Comparison of ENCODE assay signal across 8 cellular contexts in genomic region chr10:72273410-72274212, GRCh38. TPM values are rescaled to one million over a fixed set of nuclear protein-coding genes. Genes with fewer than 3 reads are reported as not detected.
A peak's percentile ranks its signal among the peaks of the same experiment; 100 is the strongest.
DNase-seq lines count a peak whose midpoint lies in the region; ATAC-seq and TF ChIP-seq lines count a peak whose summit lies in the region.

TSS of gene DDIT4 (plus strand) at chr10:72273924. CDS start at chr10:72274217, 293 bp downstream.

- DNase-seq in ELR (ENCODE audit: low read depth), result peak; percentile 99
- DNase-seq in H9, result peak; percentile 99
- DNase-seq in MG63, result peak; percentile 100
- DNase-seq in SHP77 treated with DMSO at 0.1 percent for 48 hours (lab: John Stamatoyannopoulos, UW), result peak; percentile 76
- DNase-seq in activated effector memory CD4-positive, alpha-beta T cell treated with anti-CD3 and anti-CD28 coated beads, Interleukin-2, amount 50 U/mL, for 16 hours, result peak; percentile 99
- DNase-seq in fibroblast of the aortic adventitia (ENCODE audit: low read depth), result peak; percentile 99
- peak; percentile 98 for DNase-seq in nephron progenitor cell
- peak; percentile 100 for DNase-seq in stimulated activated naive CD8-positive, alpha-beta T cell treated with anti-CD3 and anti-CD28 coated beads, Interleukin-15, amount 100 ng/mL, for 72 hours

- H3K9ac ChIP-seq in H9 (ENCODE audit: extremely low read depth, insufficient read length, low read length), result peak within 1 kb of the TSS; percentile 82

- no peaks in the 10 kb centered on the region for H4K20me1 ChIP-seq in H9 (ENCODE audit: control insufficient read depth, insufficient read depth, insufficient read length)

- H3K9me3 Mint-ChIP-seq in H9 (peaks cover 0 to 5% of the 10 kb centered on the region in 2 experiments; a peak in 1 of 5 replicates), nephron progenitor cell (no peaks in the 10 kb centered on the region)
- no peaks in the 10 kb centered on the region for H3K9me3 Mint-ChIP-seq in stimulated activated naive CD8-positive, alpha-beta T cell treated with anti-CD3 and anti-CD28 coated beads, Interleukin-15, amount 100 ng/mL, for 72 hours

- H3K27me3 Mint-ChIP-seq in H9 (ENCODE audit: low read depth) (peaks cover 4% of the 10 kb centered on the region), nephron progenitor cell (ENCODE audit: low read depth, poor library complexity) (no peaks in the 10 kb centered on the region)
- H3K27me3 Mint-ChIP-seq in stimulated activated naive CD8-positive, alpha-beta T cell treated with anti-CD3 and anti-CD28 coated beads, Interleukin-15, amount 100 ng/mL, for 72 hours, result no peaks in the 10 kb centered on the region

- H3K4me3 ChIP-seq in MG63 (peak within 1 kb of the TSS; percentile 90), fibroblast of the aortic adventitia (ENCODE audit: low read depth, low read length) (peak within 1 kb of the TSS; percentile 98)

- no peak within 1 kb of the TSS for H4K8ac ChIP-seq in H9 (replicated peaks; ENCODE audit: insufficient read length, low read depth, low read length)

- peak within 1 kb of the TSS; percentile 74 for H3K14ac ChIP-seq in H9 (ENCODE audit: insufficient read depth, low read length)

- H4K91ac ChIP-seq in H9 (ENCODE audit: insufficient read length, low read depth, low read length), result no peak within 1 kb of the TSS

- peaks cover 11 to 24% (median 20%) of the 10 kb centered on the region in 3 experiments for H3K36me3 Mint-ChIP-seq in H9 (ENCODE audit: insufficient read depth in 1 of 3, low read depth in 3 of 3)
- H3K36me3 Mint-ChIP-seq in nephron progenitor cell (ENCODE audit: low read depth), result peaks cover 20% of the 10 kb centered on the region

- H4K5ac ChIP-seq in H9 (ENCODE audit: insufficient read length, low read depth, low read length), result no peak within 1 kb of the TSS

- no peak within 1 kb of the TSS for H2BK120ac ChIP-seq in H9 (ENCODE audit: low read depth, low read length, poor library complexity, severe bottlenecking)

- H3K27ac Mint-ChIP-seq in H9 (peak within 1 kb of the TSS; percentile 99 to 100 (median 100)), nephron progenitor cell (peak within 1 kb of the TSS; percentile 100)
- peak within 1 kb of the TSS; percentile 99 for H3K27ac Mint-ChIP-seq in stimulated activated naive CD8-positive, alpha-beta T cell treated with anti-CD3 and anti-CD28 coated beads, Interleukin-15, amount 100 ng/mL, for 72 hours

- H3K4me1 Mint-ChIP-seq in H9, result peaks cover 46 to 47% of the 10 kb centered on the region in 2 experiments
- H3K4me1 Mint-ChIP-seq in nephron progenitor cell, result peaks cover 65% of the 10 kb centered on the region
- H3K4me1 Mint-ChIP-seq in stimulated activated naive CD8-positive, alpha-beta T cell treated with anti-CD3 and anti-CD28 coated beads, Interleukin-15, amount 100 ng/mL, for 72 hours, result peaks cover 61% of the 10 kb centered on the region

- peak within 1 kb of the TSS; percentile 75 for H3K4me2 ChIP-seq in H9 (ENCODE audit: insufficient read depth, insufficient read length, low read length)

- H3K79me2 ChIP-seq in H9 (ENCODE audit: insufficient read depth, low read length), result no peaks in the 10 kb centered on the region; the same call in 1 of the 2 replicates

- TF ChIP-seq CTCF in H9 (conservative IDR thresholded peaks at IDR 0.05) (no peak), fibroblast of the aortic adventitia (IDR thresholded peaks at IDR 0.05; ENCODE audit: insufficient read depth, low read length) (no peak), nephron progenitor cell (IDR thresholded peaks at IDR 0.05) (no peak)

- no peak within 1 kb of the TSS for H2BK15ac ChIP-seq in H9 (ENCODE audit: low read depth, low read length)

- peak within 1 kb of the TSS; percentile 92 for H3K18ac ChIP-seq in H9 (ENCODE audit: insufficient read length, low read depth, low read length)

- no peaks in the 10 kb centered on the region for H3K79me1 ChIP-seq in H9 (ENCODE audit: insufficient read depth, low read depth, low read length, poor library complexity, severe bottlenecking)

- no peak within 1 kb of the TSS for H2AFZ ChIP-seq in H9 (ENCODE audit: low read length)

- H3K4me3 Mint-ChIP-seq in H9, result peak within 1 kb of the TSS; percentile 87 to 95
- H3K4me3 Mint-ChIP-seq in nephron progenitor cell, result peak within 1 kb of the TSS; percentile 94
- H3K4me3 Mint-ChIP-seq in stimulated activated naive CD8-positive, alpha-beta T cell treated with anti-CD3 and anti-CD28 coated beads, Interleukin-15, amount 100 ng/mL, for 72 hours, result peak within 1 kb of the TSS; percentile 94 to 99

- H2AK5ac ChIP-seq in H9 (ENCODE audit: insufficient read length, low read length), result no peak within 1 kb of the TSS

- H3K23me2 ChIP-seq in H9 (ENCODE audit: insufficient read length, low read depth, low read length, poor library complexity, severe bottlenecking), result peaks cover 25% of the 10 kb centered on the region

- H3K4me1 ChIP-seq in H9 (ENCODE audit: insufficient read depth, low read length), result peaks cover 2% of the 10 kb centered on the region; the same call in 1 of the 2 replicates

- no peaks in the 10 kb centered on the region for H3K9me3 ChIP-seq in H9 (ENCODE audit: control insufficient read depth, low read depth, low read length)
- no peaks in the 10 kb centered on the region for H3K9me3 ChIP-seq in MG63

- H2BK20ac ChIP-seq in H9 (ENCODE audit: low read depth, low read length, poor library complexity, severe bottlenecking), result no peak within 1 kb of the TSS

- peak within 1 kb of the TSS; percentile 41 for H3K27ac ChIP-seq in H9 (ENCODE audit: insufficient read length, low read depth, low read length)

- no peak within 1 kb of the TSS for H2BK5ac ChIP-seq in H9 (ENCODE audit: insufficient read length, low read length)

- peak; percentile 82 for ATAC-seq in stimulated activated naive CD8-positive, alpha-beta T cell treated with anti-CD3 and anti-CD28 coated beads, Interleukin-15, amount 100 ng/mL, for 72 hours

- H3K36me3 ChIP-seq in MG63, result peaks cover 27% of the 10 kb centered on the region

- H3T11ph ChIP-seq in H9 (ENCODE audit: low read length), result no peak within 1 kb of the TSS

- WGBS in H9 (ENCODE audit: extremely low coverage, insufficient read length, low lambda C conversion rate), result no CpG with 5 or more reads among the region's 67 CpGs

- H3K27me3 ChIP-seq in H9 (ENCODE audit: insufficient read depth, low read length), result no peaks in the 10 kb centered on the region
- no peaks in the 10 kb centered on the region for H3K27me3 ChIP-seq in MG63

- no peak within 1 kb of the TSS for H3K23ac ChIP-seq in H9 (ENCODE audit: insufficient read length, low read depth, low read length)

- H3K56ac ChIP-seq in H9 (ENCODE audit: insufficient read length, low read depth, low read length), result no peak within 1 kb of the TSS

- no peak within 1 kb of the TSS; the same call in 1 of the 2 replicates for H3K4ac ChIP-seq in H9 (ENCODE audit: low read depth, low read length)

- H2BK12ac ChIP-seq in H9 (ENCODE audit: insufficient read length, low read depth, low read length), result no peak within 1 kb of the TSS

RNA-seq across cellular contexts. Expression of gene DDIT4, which starts in this region (rescaled TPM):
- 82.9 and 84.0 TPM in 2 replicates for total RNA-seq in H9 (2021)
- total RNA-seq in MG63 (2014; rRNA removed; shearing (Covaris generic); ENCODE audit: low replicate concordance), result 260 and 266 TPM in 2 replicates
- total RNA-seq in fibroblast of the aortic adventitia (ENCODE audit: low replicate concordance), result 52.4 and 166 TPM in 2 replicates

Comparison
In these comparisons a context has a peak if more than half of its experiments do, and no peak if none do; other contexts are left out.
1. Peak in every context shown above with its lines: DNase-seq, ATAC-seq, H3K4me3 ChIP-seq and H3K27ac ChIP-seq.